ENCODE assay signal across 1 cellular context in the genomic region with DNA sequence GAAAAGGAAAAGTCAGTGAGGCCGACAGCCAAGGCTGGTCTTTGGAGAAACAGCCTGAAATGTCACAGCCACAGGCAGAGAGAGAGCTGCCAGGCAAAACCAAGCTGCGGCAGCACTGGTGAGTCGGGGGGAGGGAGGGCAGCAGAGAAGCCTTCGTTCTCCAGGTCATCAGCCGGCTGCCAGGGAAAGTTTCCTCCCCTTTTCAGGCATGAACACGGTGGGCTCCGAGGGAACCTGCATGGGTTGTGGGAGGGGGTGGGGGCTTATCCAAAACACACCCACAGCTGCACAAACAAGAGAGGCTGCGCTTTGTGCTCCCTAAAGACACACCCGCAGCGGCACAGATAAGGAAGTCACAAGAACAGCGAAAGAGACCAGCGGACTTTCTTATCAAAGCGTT.
TF ChIP-seq lines count a peak whose summit lies in the region.

No MANE protein-coding gene starts in this region.

TF ChIP-seq in GM23338, 12 proteins besides CTCF, POLR2A, EP300 and RAD21 (continued from another document):
- TF ChIP-seq, protein P1, sequence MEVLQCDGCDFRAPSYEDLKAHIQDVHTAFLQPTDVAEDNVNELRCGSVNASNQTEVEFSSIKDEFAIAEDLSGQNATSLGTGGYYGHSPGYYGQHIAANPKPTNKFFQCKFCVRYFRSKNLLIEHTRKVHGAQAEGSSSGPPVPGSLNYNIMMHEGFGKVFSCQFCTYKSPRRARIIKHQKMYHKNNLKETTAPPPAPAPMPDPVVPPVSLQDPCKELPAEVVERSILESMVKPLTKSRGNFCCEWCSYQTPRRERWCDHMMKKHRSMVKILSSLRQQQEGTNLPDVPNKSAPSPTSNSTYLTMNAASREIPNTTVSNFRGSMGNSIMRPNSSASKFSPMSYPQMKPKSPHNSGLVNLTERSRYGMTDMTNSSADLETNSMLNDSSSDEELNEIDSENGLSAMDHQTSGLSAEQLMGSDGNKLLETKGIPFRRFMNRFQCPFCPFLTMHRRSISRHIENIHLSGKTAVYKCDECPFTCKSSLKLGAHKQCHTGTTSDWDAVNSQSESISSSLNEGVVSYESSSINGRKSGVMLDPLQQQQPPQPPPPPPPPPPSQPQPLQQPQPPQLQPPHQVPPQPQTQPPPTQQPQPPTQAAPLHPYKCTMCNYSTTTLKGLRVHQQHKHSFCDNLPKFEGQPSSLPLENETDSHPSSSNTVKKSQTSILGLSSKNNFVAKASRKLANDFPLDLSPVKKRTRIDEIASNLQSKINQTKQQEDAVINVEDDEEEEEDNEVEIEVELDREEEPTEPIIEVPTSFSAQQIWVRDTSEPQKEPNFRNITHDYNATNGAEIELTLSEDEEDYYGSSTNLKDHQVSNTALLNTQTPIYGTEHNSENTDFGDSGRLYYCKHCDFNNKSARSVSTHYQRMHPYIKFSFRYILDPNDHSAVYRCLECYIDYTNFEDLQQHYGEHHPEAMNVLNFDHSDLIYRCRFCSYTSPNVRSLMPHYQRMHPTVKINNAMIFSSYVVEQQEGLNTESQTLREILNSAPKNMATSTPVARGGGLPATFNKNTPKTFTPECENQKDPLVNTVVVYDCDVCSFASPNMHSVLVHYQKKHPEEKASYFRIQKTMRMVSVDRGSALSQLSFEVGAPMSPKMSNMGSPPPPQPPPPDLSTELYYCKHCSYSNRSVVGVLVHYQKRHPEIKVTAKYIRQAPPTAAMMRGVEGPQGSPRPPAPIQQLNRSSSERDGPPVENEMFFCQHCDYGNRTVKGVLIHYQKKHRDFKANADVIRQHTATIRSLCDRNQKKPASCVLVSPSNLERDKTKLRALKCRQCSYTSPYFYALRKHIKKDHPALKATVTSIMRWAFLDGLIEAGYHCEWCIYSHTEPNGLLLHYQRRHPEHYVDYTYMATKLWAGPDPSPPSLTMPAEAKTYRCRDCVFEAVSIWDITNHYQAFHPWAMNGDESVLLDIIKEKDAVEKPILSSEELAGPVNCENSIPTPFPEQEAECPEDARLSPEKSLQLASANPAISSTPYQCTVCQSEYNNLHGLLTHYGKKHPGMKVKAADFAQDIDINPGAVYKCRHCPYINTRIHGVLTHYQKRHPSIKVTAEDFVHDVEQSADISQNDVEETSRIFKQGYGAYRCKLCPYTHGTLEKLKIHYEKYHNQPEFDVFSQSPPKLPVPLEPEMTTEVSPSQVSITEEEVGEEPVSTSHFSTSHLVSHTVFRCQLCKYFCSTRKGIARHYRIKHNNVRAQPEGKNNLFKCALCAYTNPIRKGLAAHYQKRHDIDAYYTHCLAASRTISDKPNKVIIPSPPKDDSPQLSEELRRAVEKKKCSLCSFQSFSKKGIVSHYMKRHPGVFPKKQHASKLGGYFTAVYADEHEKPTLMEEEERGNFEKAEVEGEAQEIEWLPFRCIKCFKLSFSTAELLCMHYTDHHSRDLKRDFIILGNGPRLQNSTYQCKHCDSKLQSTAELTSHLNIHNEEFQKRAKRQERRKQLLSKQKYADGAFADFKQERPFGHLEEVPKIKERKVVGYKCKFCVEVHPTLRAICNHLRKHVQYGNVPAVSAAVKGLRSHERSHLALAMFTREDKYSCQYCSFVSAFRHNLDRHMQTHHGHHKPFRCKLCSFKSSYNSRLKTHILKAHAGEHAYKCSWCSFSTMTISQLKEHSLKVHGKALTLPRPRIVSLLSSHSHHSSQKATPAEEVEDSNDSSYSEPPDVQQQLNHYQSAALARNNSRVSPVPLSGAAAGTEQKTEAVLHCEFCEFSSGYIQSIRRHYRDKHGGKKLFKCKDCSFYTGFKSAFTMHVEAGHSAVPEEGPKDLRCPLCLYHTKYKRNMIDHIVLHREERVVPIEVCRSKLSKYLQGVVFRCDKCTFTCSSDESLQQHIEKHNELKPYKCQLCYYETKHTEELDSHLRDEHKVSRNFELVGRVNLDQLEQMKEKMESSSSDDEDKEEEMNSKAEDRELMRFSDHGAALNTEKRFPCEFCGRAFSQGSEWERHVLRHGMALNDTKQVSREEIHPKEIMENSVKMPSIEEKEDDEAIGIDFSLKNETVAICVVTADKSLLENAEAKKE (CRISPR knock-in tag; IDR thresholded peaks at IDR 0.05): no peak
- TF ChIP-seq POLR2AphosphoS5 (IDR thresholded peaks at IDR 0.05; ENCODE audit: low read depth): no peak
- TF ChIP-seq EZH2phosphoT487 (IDR thresholded peaks at IDR 0.05; ENCODE audit: unreplicated experiment): no peak
